8 cellular contexts compared by ENCODE assay signal in the genomic region with DNA sequence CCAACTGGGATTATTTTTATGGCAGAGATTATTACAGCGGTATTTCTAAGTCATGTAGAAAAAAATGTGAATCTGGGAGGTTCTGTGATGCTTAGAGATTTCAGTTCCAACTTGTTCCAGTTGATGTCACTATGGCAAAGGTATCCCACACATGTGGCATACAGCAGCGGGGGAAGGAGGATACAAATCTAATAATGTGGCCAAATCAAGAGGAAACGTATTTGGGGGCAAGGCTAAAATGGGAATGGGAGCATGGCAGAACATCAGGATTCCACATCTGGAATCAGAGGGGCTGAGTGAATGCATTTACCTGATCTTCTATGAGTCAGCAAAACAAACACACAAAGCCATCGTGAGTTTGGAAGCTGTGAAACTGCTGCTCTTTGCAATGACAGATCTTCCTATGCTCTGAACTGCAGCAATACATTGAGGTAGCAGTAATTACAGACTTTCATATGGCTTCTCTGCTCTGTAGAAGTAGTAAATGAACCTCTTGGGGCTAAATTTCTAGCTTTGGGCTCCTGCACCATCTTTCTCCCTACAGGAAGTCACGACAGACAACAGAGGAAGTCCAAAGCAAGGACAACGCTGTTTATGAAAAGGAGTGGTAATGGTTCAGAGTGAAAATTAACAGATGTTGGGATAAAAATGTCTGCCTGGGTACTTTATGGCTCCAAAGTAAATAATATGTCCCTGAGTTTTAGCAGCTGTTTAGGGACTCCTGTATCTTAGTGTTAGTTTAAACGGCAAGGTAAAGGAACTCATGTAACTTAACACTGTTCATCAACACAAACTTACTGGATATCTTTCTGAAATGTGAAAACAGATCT. TPM values are rescaled to one million over a fixed set of nuclear protein-coding genes. Genes with fewer than 3 reads are reported as not detected.
A peak's percentile ranks its signal among the peaks of the same experiment; 100 is the strongest.
DNase-seq lines count a peak whose midpoint lies in the region; ATAC-seq, FAIRE-seq and TF ChIP-seq lines count a peak whose summit lies in the region.

No MANE protein-coding gene starts in this region.

- CTCF ChIA-PET in activated CD8-positive, alpha-beta T cell treated with anti-CD3 and anti-CD28 coated beads, Interleukin-2, amount 10 ng/mL, durations not matched to agents 7 days and 5 days (lab: Charles Lee), result interaction anchor here (1.0 to 3.0 kb wide), 4 partner anchors 11 to 40 kb away, joined by 3 to 25 read pairs (median 3); no protein-coding TSS in a partner anchor

- H3K36me3 ChIP-seq in gastroesophageal sphincter, result no peaks in the 10 kb centered on the region
- no peaks in the 10 kb centered on the region for H3K36me3 ChIP-seq in ovary

- H3K9me3 ChIP-seq in gastroesophageal sphincter (no peaks in the 10 kb centered on the region), ovary (no peaks in the 10 kb centered on the region)

- peak; percentile 90 for FAIRE-seq in A204.1 (lab: Jason Lieb, UNC)
- FAIRE-seq in G401.6 (lab: Jason Lieb, UNC), result peak; percentile 37

- H3K27me3 ChIP-seq in gastroesophageal sphincter (peaks cover 16% of the 10 kb centered on the region), ovary (no peaks in the 10 kb centered on the region)

- TF ChIP-seq POLR2A in gastroesophageal sphincter (IDR thresholded peaks at IDR 0.05), result no peak
- TF ChIP-seq POLR2A in ovary (IDR thresholded peaks at IDR 0.05), result no peak

- peak; percentile 50 for DNase-seq in NCI-H2196 (lab: John Stamatoyannopoulos, UW; ENCODE audit: unreplicated experiment)
- no peak for DNase-seq in activated CD8-positive, alpha-beta T cell treated with anti-CD3 and anti-CD28 coated beads, Interleukin-2, amount 10 ng/mL, durations not matched to agents 7 days and 5 days
- no peak for DNase-seq in ovary
- no peak for DNase-seq in NCI-H128 (lab: John Stamatoyannopoulos, UW; ENCODE audit: unreplicated experiment)

- WGBS in gastroesophageal sphincter (ENCODE audit: low coverage in 1 of 2), 2 donors, result 8 to 10% methylated on average over 6 to 7 of the region's 7 CpGs
- 2 to 5% (median 4%) methylated on average over 7 of the region's 7 CpGs for WGBS in ovary, 3 donors

- ATAC-seq in HG02623 (IDR thresholded peaks at IDR 0.05; ENCODE audit: unreplicated experiment) (peak; percentile 65), gastroesophageal sphincter (no peak)
- ATAC-seq in activated CD8-positive, alpha-beta T cell treated with anti-CD3 and anti-CD28 coated beads, Interleukin-2, amount 10 ng/mL, durations not matched to agents 7 days and 5 days, result peak; percentile 53

- H3K27ac ChIP-seq in gastroesophageal sphincter (peak overlapping the region in 2 of 4 donors; percentile 21 to 41), ovary (no peak overlapping the region)

- peak in 3 of 4 experiments; percentile 15 to 53 (median 26) for TF ChIP-seq CTCF in gastroesophageal sphincter (IDR thresholded peaks at IDR 0.05)
- TF ChIP-seq CTCF in ovary (IDR thresholded peaks at IDR 0.05), result no peak

- no peaks in the 10 kb centered on the region for H3K9me3 Mint-ChIP-seq in activated CD8-positive, alpha-beta T cell treated with anti-CD3 and anti-CD28 coated beads, Interleukin-2, amount 10 ng/mL, durations not matched to agents 7 days and 5 days (ENCODE audit: insufficient read depth)

- H3K36me3 Mint-ChIP-seq in activated CD8-positive, alpha-beta T cell treated with anti-CD3 and anti-CD28 coated beads, Interleukin-2, amount 10 ng/mL, durations not matched to agents 7 days and 5 days (ENCODE audit: low read depth), result peaks cover 3% of the 10 kb centered on the region

- H3K4me3 Mint-ChIP-seq in activated CD8-positive, alpha-beta T cell treated with anti-CD3 and anti-CD28 coated beads, Interleukin-2, amount 10 ng/mL, durations not matched to agents 7 days and 5 days, result peak overlapping the region; percentile 25

- peaks cover 10% of the 10 kb centered on the region for H3K4me1 Mint-ChIP-seq in activated CD8-positive, alpha-beta T cell treated with anti-CD3 and anti-CD28 coated beads, Interleukin-2, amount 10 ng/mL, durations not matched to agents 7 days and 5 days (ENCODE audit: low read depth)

- no peak for TF ChIP-seq EP300 in gastroesophageal sphincter (IDR thresholded peaks at IDR 0.05)
- TF ChIP-seq EP300 in ovary (IDR thresholded peaks at IDR 0.05), result no peak

- POLR2A ChIA-PET in activated CD8-positive, alpha-beta T cell treated with anti-CD3 and anti-CD28 coated beads, Interleukin-2, amount 10 ng/mL, durations not matched to agents 7 days and 5 days (lab: Charles Lee), result interaction anchor here (1.0 kb wide), 1 partner anchor 12 kb away, joined by 3 read pairs; no protein-coding TSS in a partner anchor

- peak overlapping the region; percentile 40 for H3K27ac Mint-ChIP-seq in activated CD8-positive, alpha-beta T cell treated with anti-CD3 and anti-CD28 coated beads, Interleukin-2, amount 10 ng/mL, durations not matched to agents 7 days and 5 days

- H3K27me3 Mint-ChIP-seq in activated CD8-positive, alpha-beta T cell treated with anti-CD3 and anti-CD28 coated beads, Interleukin-2, amount 10 ng/mL, durations not matched to agents 7 days and 5 days (ENCODE audit: low read depth), result peaks cover 12% of the 10 kb centered on the region

- peak overlapping the region; percentile 38 to 41 for H3K4me3 ChIP-seq in gastroesophageal sphincter
- peak overlapping the region; percentile 8 for H3K4me3 ChIP-seq in ovary

- H3K4me1 ChIP-seq in gastroesophageal sphincter (peaks cover 0 to 10% (median 0%) of the 10 kb centered on the region in 3 donors), ovary (ENCODE audit: insufficient read depth) (no peaks in the 10 kb centered on the region)

- intact Hi-C loops in ovary (cut with DNase I), result no loop called here

RNA-seq across cellular contexts. Expression of a gene that starts 55.6 kb away (rescaled TPM):
- 10 to 100 TPM; 21.3 to 26.9 TPM for total RNA-seq in activated CD8-positive, alpha-beta T cell treated with anti-CD3 and anti-CD28 coated beads, Interleukin-2, amount 10 ng/mL, durations not matched to agents 7 days and 5 days
- 10 to 100 TPM; 17.0 to 30.0 (median 24.2) TPM for total RNA-seq in gastroesophageal sphincter
- 10 to 100 TPM; 24.1 to 32.5 (median 25.8) TPM for total RNA-seq in ovary
- 10 to 100 TPM; 14.8 to 22.5 TPM for polyA plus RNA-seq in ovary

RNA-seq across cellular contexts. Expression of a gene that starts 55.6 kb away (rescaled TPM):
- total RNA-seq in activated CD8-positive, alpha-beta T cell treated with anti-CD3 and anti-CD28 coated beads, Interleukin-2, amount 10 ng/mL, durations not matched to agents 7 days and 5 days, result 100 to 1,000 TPM; 148 to 150 TPM
- total RNA-seq in gastroesophageal sphincter (100 to 1,000 TPM; 108 to 158 (median 130) TPM), ovary (100 to 1,000 TPM in 1 of 7 donors, 10 to 100 TPM in 6; 68.8 to 109 (median 76.1) TPM)
- polyA plus RNA-seq in ovary, result 100 to 1,000 TPM; 182 to 330 TPM

Comparison
In these comparisons a context has a peak if more than half of its experiments do, and no peak if none do; other contexts are left out.
1. CTCF ChIP-seq: peak in gastroesophageal sphincter (3 of 4); none in ovary (0 of 3).